ENCODE assay signal across 1 cellular context in the genomic region with DNA sequence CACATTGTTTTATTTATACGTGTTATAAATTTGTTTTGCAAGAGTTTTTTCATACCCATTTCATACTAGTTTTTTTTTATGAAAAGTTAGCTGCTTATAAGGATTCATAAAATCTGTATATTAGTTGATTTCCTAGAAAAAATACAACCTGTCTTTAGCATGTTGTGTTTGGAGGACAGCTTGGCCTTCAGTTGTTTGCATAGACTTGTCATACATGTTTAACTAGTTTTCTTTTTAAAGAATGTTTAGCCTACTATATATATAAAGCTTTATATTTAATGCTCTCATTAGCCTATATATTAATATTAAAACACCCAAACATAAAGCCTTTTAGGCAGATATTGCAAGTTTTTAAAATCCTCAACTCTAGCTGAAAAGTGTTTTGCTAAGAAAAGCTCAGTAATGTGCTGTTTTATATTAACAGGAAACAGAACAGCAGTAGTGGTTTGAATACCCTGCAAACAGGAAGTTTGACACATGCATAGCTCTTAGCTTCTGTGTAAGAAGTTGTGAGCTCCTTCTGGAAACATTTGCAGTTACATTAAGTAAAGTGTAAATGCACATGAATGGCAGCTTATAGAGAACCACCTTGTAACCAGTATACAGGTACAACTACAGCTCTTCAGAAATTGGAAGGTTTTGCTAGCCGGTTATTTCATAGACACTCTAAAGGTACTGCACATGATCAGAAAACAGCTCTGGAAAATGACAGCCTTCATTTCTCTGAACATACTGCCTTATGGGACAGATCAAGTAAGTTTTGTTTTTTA.
TF ChIP-seq lines count a peak whose summit lies in the region.

A gene (plus strand): TSS at position 476 of the 770 bp plus-strand sequence. CDS start 91 bp downstream, at position 567.

TF ChIP-seq in IMR-90, 13 proteins besides CTCF, POLR2A, EP300 and RAD21 (continued from another document):
- TF ChIP-seq MAFK (IDR thresholded peaks at IDR 0.05; ENCODE audit: low read depth, low read length) (no peak), FOS (IDR thresholded peaks at IDR 0.05; ENCODE audit: low read depth, low read length) (no peak), CHD1 (IDR thresholded peaks at IDR 0.05; ENCODE audit: low read depth, low read length) (no peak), RFX5 (IDR thresholded peaks at IDR 0.05; ENCODE audit: low read depth, low read length) (no peak), CEBPB (IDR thresholded peaks at IDR 0.05; ENCODE audit: low read depth, low read length) (no peak)
